Comparison of ENCODE assay signal across 1 cellular context in genomic region chr10:28912017-28912783, GRCh38.
TF ChIP-seq lines count a peak whose summit lies in the region.

No MANE protein-coding gene starts in this region.

TF ChIP-seq in A549, 52 proteins besides CTCF, POLR2A, EP300 and RAD21 (continued from another document):
- TF ChIP-seq ZFP36 (IDR thresholded peaks at IDR 0.05; ENCODE audit: borderline replicate concordance, partially characterized antibody) (no peak), REST (IDR thresholded peaks at IDR 0.05) (no peak), NFE2L2 (conservative IDR thresholded peaks at IDR 0.05; ENCODE audit: low read length) (no peak)
